In the genomic region with DNA sequence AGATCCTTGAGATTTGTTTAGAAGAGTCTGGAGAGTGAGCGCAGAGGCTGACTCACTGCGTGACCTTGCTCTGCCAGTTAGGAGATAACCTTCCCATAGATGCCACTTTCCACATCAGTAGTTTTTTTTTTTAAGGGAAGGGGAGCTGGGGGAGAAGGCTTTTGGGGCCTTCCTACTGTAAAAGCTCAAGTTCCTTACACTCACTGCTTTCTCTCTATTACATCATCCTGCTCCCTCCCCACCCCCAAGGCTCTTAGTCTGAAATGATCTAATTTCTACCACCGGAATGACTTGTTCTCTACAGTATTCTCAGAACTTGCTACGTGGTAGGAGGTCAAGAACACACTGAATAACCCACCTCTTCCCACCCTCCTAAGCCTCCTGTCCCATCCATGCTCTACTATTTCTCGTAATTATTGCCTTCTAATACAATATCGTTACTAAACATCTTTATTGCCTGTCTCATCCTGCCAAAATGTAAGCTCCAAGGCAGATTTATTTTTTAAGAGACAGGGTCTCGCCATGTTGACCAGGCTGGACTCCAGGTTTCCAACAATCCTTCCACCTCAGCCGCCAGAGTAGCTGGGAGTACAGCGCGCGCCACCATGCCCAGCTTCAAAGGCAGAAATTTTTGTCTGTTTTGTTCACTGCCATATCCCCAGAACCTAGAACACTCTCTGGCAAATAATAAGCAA, we compare ENCODE assay signal across 8 cellular contexts. TPM values are rescaled to one million over a fixed set of nuclear protein-coding genes. Genes with fewer than 3 reads are reported as not detected.
DNase-seq lines count a peak whose midpoint lies in the region; ATAC-seq, FAIRE-seq and TF ChIP-seq lines count a peak whose summit lies in the region.

No MANE protein-coding gene starts in this region.

- no peak for FAIRE-seq in HepG2 (lab: Jason Lieb, UNC)

- 6% methylated on average over 11 of the region's 11 CpGs for WGBS in HepG2 (ENCODE audit: low lambda C conversion rate)

- TF ChIP-seq POLR2A in HepG2 (IDR thresholded peaks at IDR 0.05; ENCODE audit: insufficient read depth in 1 of 2, low read depth in 2 of 2, low read length in 2 of 2): peak; percentile 10 to 51; a peak in 1 of 4 replicates

- POLR2A ChIA-PET in HepG2 (lab: Yijun Ruan, JAX): interaction anchor here (0.7 to 4.7 kb wide), 14 partner anchors 9 to 185 kb away, joined by 3 to 95 read pairs (median 5); a partner anchor contains a TSS

- H3K27me3 ChIP-seq in ascending aorta (no peaks in the 10 kb centered on the region), HepG2 (ENCODE audit: control insufficient read depth in 1 of 2, insufficient read depth in 2 of 2, low read length in 2 of 2) (no peaks in the 10 kb centered on the region; a peak in 1 of 5 replicates)

- no peaks in the 10 kb centered on the region for H3K9me3 ChIP-seq in ascending aorta
- H3K9me3 ChIP-seq in HepG2 (ENCODE audit: low read length): no peaks in the 10 kb centered on the region

- H3K9me3 Mint-ChIP-seq in stimulated activated naive CD8-positive, alpha-beta T cell treated with anti-CD3 and anti-CD28 coated beads, Interleukin-15, amount 100 ng/mL, for 72 hours: no peaks in the 10 kb centered on the region

- peak overlapping the region in 1 of 2 donors; percentile 98 for H3K27ac ChIP-seq in ascending aorta
- peak overlapping the region; percentile 95 for H3K27ac ChIP-seq in HepG2 (ENCODE audit: extremely low read length, insufficient read depth, low read length)

- peak overlapping the region; percentile 100 for H3K27ac Mint-ChIP-seq in stimulated activated naive CD8-positive, alpha-beta T cell treated with anti-CD3 and anti-CD28 coated beads, Interleukin-15, amount 100 ng/mL, for 72 hours

- H3K4me1 Mint-ChIP-seq in stimulated activated naive CD8-positive, alpha-beta T cell treated with anti-CD3 and anti-CD28 coated beads, Interleukin-15, amount 100 ng/mL, for 72 hours: peaks cover 43% of the 10 kb centered on the region

- H3K9ac ChIP-seq in HepG2 (ENCODE audit: insufficient read depth, low read depth, low read length): peak overlapping the region; percentile 93

- H3K4me3 ChIP-seq in ascending aorta (peak overlapping the region; percentile 68 to 99), HepG2 (replicated peaks in 1 of 3; ENCODE audit: insufficient read depth in 1 of 3, low read depth in 2 of 3, low read length in 3 of 3) (peak overlapping the region; percentile 78 to 99 (median 98))

- peak overlapping the region; percentile 92 for H3K4me2 ChIP-seq in HepG2 (ENCODE audit: low read depth, low read length)

- TF ChIP-seq CTCF in ascending aorta (IDR thresholded peaks at IDR 0.05) (no peak), HepG2 (CRISPR knock-in tag; IDR thresholded peaks at IDR 0.05) (no peak)

- peaks cover 47% of the 10 kb centered on the region for H3K79me2 ChIP-seq in HepG2 (ENCODE audit: insufficient read depth, low read length)

- in situ Hi-C loops in HepG2 (cut with HindIII; ENCODE audit: extremely low pct_ligation_motif_present, low pct_unique_long_range_greater_than_20kb): no loop called here

- peaks cover 5 to 13% of the 10 kb centered on the region in 2 donors for H3K4me1 ChIP-seq in ascending aorta
- H3K4me1 ChIP-seq in HepG2 (ENCODE audit: insufficient read depth, low read length): peaks cover 37% of the 10 kb centered on the region

- intact Hi-C loops in ascending aorta (cut with DNase I): no loop called here
- intact Hi-C loops in HepG2 (cut with micrococcal nuclease; ENCODE audit: unreplicated experiment): loop anchor here (2.0 kb wide), 1 partner anchor 72 kb away; a partner anchor contains a TSS

- ATAC-seq in HepG2 (no peak), GM18873 (IDR thresholded peaks at IDR 0.05; ENCODE audit: low FRiP score, unreplicated experiment) (no peak), GM19328 (IDR thresholded peaks at IDR 0.05; ENCODE audit: unreplicated experiment) (no peak)
- ATAC-seq in stimulated activated naive CD8-positive, alpha-beta T cell treated with anti-CD3 and anti-CD28 coated beads, Interleukin-15, amount 100 ng/mL, for 72 hours: peak; percentile 61

- DNase-seq in activated effector memory CD4-positive, alpha-beta T cell treated with anti-CD3 and anti-CD28 coated beads, Interleukin-2, amount 50 U/mL, for 16 hours: peak; percentile 78
- no peak for DNase-seq in activated effector memory CD4-positive, alpha-beta T cell treated with Interleukin-2 at 50 U/mL for 16 hours
- DNase-seq in OCI-M1 (lab: John Stamatoyannopoulos, UW): peak; percentile 95
- DNase-seq in ascending aorta (ENCODE audit: low spot score in 2 of 2): no peak
- DNase-seq in HepG2 (ENCODE audit: low spot score): peak; percentile 27
- peak; percentile 72 to 81 for DNase-seq in stimulated activated naive CD8-positive, alpha-beta T cell treated with anti-CD3 and anti-CD28 coated beads, Interleukin-15, amount 100 ng/mL, for 72 hours

- H3K4me3 Mint-ChIP-seq in stimulated activated naive CD8-positive, alpha-beta T cell treated with anti-CD3 and anti-CD28 coated beads, Interleukin-15, amount 100 ng/mL, for 72 hours: peak overlapping the region; percentile 92 to 93

- H4K20me1 ChIP-seq in HepG2 (ENCODE audit: insufficient read depth, low read length): peaks cover 24% of the 10 kb centered on the region

- no TSS peak for BruUV-seq in HepG2 (replicated peaks; lab: Mats Ljungman, UMichigan)

- TF ChIP-seq EP300 in HepG2 (IDR thresholded peaks at IDR 0.05; ENCODE audit: low read depth in 2 of 2, low read length in 2 of 2) (no peak), HepG2 (CRISPR knock-in tag; IDR thresholded peaks at IDR 0.05; ENCODE audit: borderline replicate concordance) (no peak)

- H3K27me3 Mint-ChIP-seq in stimulated activated naive CD8-positive, alpha-beta T cell treated with anti-CD3 and anti-CD28 coated beads, Interleukin-15, amount 100 ng/mL, for 72 hours: no peaks in the 10 kb centered on the region

- no peak for TF ChIP-seq RAD21 in HepG2 (CRISPR knock-in tag; IDR thresholded peaks at IDR 0.05)

- peaks cover 3 to 8% of the 10 kb centered on the region in 2 donors for H3K36me3 ChIP-seq in ascending aorta
- H3K36me3 ChIP-seq in HepG2 (replicated peaks in 1 of 2; ENCODE audit: control insufficient read depth in 1 of 2, insufficient read depth in 2 of 2, low read length in 2 of 2): peaks cover 6 to 27% of the 10 kb centered on the region in 2 experiments; a peak in 4 of 5 replicates

- CTCF ChIA-PET in HepG2 (lab: Yijun Ruan, JAX; ENCODE audit: low intra/inter-chr PET ratio, low total read pairs): no interaction called here

- no peak overlapping the region for H2AFZ ChIP-seq in HepG2 (ENCODE audit: low read length)

RNA-seq across cellular contexts. Expression of a gene that starts 1.2 kb away (rescaled TPM):
- total RNA-seq in ascending aorta (60.0 TPM), HepG2 (2016; rRNA removed; fragmentation: Illumina TruSeq; extraction: Trizol) (50.4 and 76.8 TPM in 2 replicates)
- 12.1 and 15.6 TPM in 2 replicates for total RNA-seq in HepG2 (2016; cell fraction: cytosol; rRNA removed; fragmentation: Illumina TruSeq; extraction: Trizol; ENCODE audit: low read depth)
- total RNA-seq in HepG2 (2016; cell fraction: insoluble cytoplasmic fraction; rRNA removed; fragmentation: Illumina TruSeq; extraction: Trizol): 41.9 and 83.8 TPM in 2 replicates
- total RNA-seq in HepG2 (2016; cell fraction: membrane; rRNA removed; fragmentation: Illumina TruSeq; extraction: Trizol): 26.9 and 27.9 TPM in 2 replicates
- total RNA-seq in HepG2 (2016; cell fraction: nucleus; rRNA removed; fragmentation: Illumina TruSeq; extraction: Trizol): 53.2 and 60.3 TPM in 2 replicates
- 59.5 and 69.0 TPM in 2 replicates for polyA plus RNA-seq in HepG2 (2011; rRNA removed)
- 54.0 and 91.2 TPM in 2 replicates for polyA plus RNA-seq in HepG2 (2011; cell fraction: cytosol; rRNA removed)
- 270 and 346 TPM in 2 replicates for polyA plus RNA-seq in HepG2 (2011; cell fraction: nucleus; rRNA removed)
- polyA plus RNA-seq in HepG2 (2012): 49.0 and 62.8 TPM in 2 replicates
- 7.4 and 9.2 TPM in 2 replicates for polyA plus RNA-seq in HepG2 (2016; cell fraction: cytosol; fragmentation: Illumina TruSeq; extraction: Trizol; ENCODE audit: low read depth)
- polyA plus RNA-seq in HepG2 (2016; cell fraction: insoluble cytoplasmic fraction; fragmentation: Illumina TruSeq; extraction: Trizol; ENCODE audit: low read depth): 49.9 and 60.1 TPM in 2 replicates
- polyA plus RNA-seq in HepG2 (2016; cell fraction: membrane; fragmentation: Illumina TruSeq; extraction: Trizol; ENCODE audit: low read depth): 15.7 and 17.9 TPM in 2 replicates
- polyA plus RNA-seq in HepG2 (2016; cell fraction: nucleus; fragmentation: Illumina TruSeq; extraction: Trizol; ENCODE audit: insufficient read depth, low read depth): 120 and 130 TPM in 2 replicates
- 65.4 and 106 TPM in 2 replicates for polyA minus RNA-seq in HepG2 (2011; rRNA and poly(A)+ RNA removed; ENCODE audit: low replicate concordance)
- polyA minus RNA-seq in HepG2 (2011; cell fraction: cytosol; rRNA and poly(A)+ RNA removed): 42.1 and 48.3 TPM in 2 replicates
- polyA minus RNA-seq in HepG2 (2011; cell fraction: nucleus; rRNA and poly(A)+ RNA removed): 44.8 and 51.0 TPM in 2 replicates

RNA-seq across cellular contexts. Expression of a gene that starts 1.7 kb away (rescaled TPM):
- total RNA-seq in ascending aorta (not detected), HepG2 (2016; rRNA removed; fragmentation: Illumina TruSeq; extraction: Trizol) (not detected in 2 replicates)
- total RNA-seq in HepG2 (2016; cell fraction: cytosol; rRNA removed; fragmentation: Illumina TruSeq; extraction: Trizol; ENCODE audit: low read depth): not detected in 2 replicates
- not detected in 2 replicates for total RNA-seq in HepG2 (2016; cell fraction: insoluble cytoplasmic fraction; rRNA removed; fragmentation: Illumina TruSeq; extraction: Trizol)
- 0.09 TPM in 1 of 2 replicates, not detected in the other for total RNA-seq in HepG2 (2016; cell fraction: membrane; rRNA removed; fragmentation: Illumina TruSeq; extraction: Trizol)
- total RNA-seq in HepG2 (2016; cell fraction: nucleus; rRNA removed; fragmentation: Illumina TruSeq; extraction: Trizol): not detected in 2 replicates
- polyA plus RNA-seq in HepG2 (2011; rRNA removed): 0.04 TPM in 1 of 2 replicates, not detected in the other
- polyA plus RNA-seq in HepG2 (2011; cell fraction: cytosol; rRNA removed): 0.04 TPM in 1 of 2 replicates, not detected in the other
- 0.09 TPM in 1 of 2 replicates, not detected in the other for polyA plus RNA-seq in HepG2 (2011; cell fraction: nucleus; rRNA removed)
- not detected in 2 replicates for polyA plus RNA-seq in HepG2 (2012)
- polyA plus RNA-seq in HepG2 (2016; cell fraction: cytosol; fragmentation: Illumina TruSeq; extraction: Trizol; ENCODE audit: low read depth): not detected in 2 replicates
- not detected in 2 replicates for polyA plus RNA-seq in HepG2 (2016; cell fraction: insoluble cytoplasmic fraction; fragmentation: Illumina TruSeq; extraction: Trizol; ENCODE audit: low read depth)
- polyA plus RNA-seq in HepG2 (2016; cell fraction: membrane; fragmentation: Illumina TruSeq; extraction: Trizol; ENCODE audit: low read depth): not detected in 2 replicates
- not detected in 2 replicates for polyA plus RNA-seq in HepG2 (2016; cell fraction: nucleus; fragmentation: Illumina TruSeq; extraction: Trizol; ENCODE audit: insufficient read depth, low read depth)
- 0.09 TPM in 1 of 2 replicates, not detected in the other for polyA minus RNA-seq in HepG2 (2011; rRNA and poly(A)+ RNA removed; ENCODE audit: low replicate concordance)
- polyA minus RNA-seq in HepG2 (2011; cell fraction: cytosol; rRNA and poly(A)+ RNA removed): not detected in 2 replicates
- polyA minus RNA-seq in HepG2 (2011; cell fraction: nucleus; rRNA and poly(A)+ RNA removed): not detected in 2 replicates

RNA-seq across cellular contexts. Expression of a gene that starts 28.6 kb away (rescaled TPM):
- 885 TPM for total RNA-seq in ascending aorta
- total RNA-seq in HepG2 (2016; rRNA removed; fragmentation: Illumina TruSeq; extraction: Trizol): 706 and 763 TPM in 2 replicates
- total RNA-seq in HepG2 (2016; cell fraction: cytosol; rRNA removed; fragmentation: Illumina TruSeq; extraction: Trizol; ENCODE audit: low read depth): 1,266 and 1,322 TPM in 2 replicates
- total RNA-seq in HepG2 (2016; cell fraction: insoluble cytoplasmic fraction; rRNA removed; fragmentation: Illumina TruSeq; extraction: Trizol): 739 and 797 TPM in 2 replicates
- total RNA-seq in HepG2 (2016; cell fraction: membrane; rRNA removed; fragmentation: Illumina TruSeq; extraction: Trizol): 1,622 and 1,758 TPM in 2 replicates
- 259 and 275 TPM in 2 replicates for total RNA-seq in HepG2 (2016; cell fraction: nucleus; rRNA removed; fragmentation: Illumina TruSeq; extraction: Trizol)
- polyA plus RNA-seq in HepG2 (2011; rRNA removed): 740 and 962 TPM in 2 replicates
- 548 and 718 TPM in 2 replicates for polyA plus RNA-seq in HepG2 (2011; cell fraction: cytosol; rRNA removed)
- polyA plus RNA-seq in HepG2 (2011; cell fraction: nucleus; rRNA removed): 184 and 190 TPM in 2 replicates
- 1,022 and 1,044 TPM in 2 replicates for polyA plus RNA-seq in HepG2 (2012)
- polyA plus RNA-seq in HepG2 (2016; cell fraction: cytosol; fragmentation: Illumina TruSeq; extraction: Trizol; ENCODE audit: low read depth): 1,678 and 1,761 TPM in 2 replicates
- 756 and 780 TPM in 2 replicates for polyA plus RNA-seq in HepG2 (2016; cell fraction: insoluble cytoplasmic fraction; fragmentation: Illumina TruSeq; extraction: Trizol; ENCODE audit: low read depth)
- 1,750 and 1,946 TPM in 2 replicates for polyA plus RNA-seq in HepG2 (2016; cell fraction: membrane; fragmentation: Illumina TruSeq; extraction: Trizol; ENCODE audit: low read depth)
- polyA plus RNA-seq in HepG2 (2016; cell fraction: nucleus; fragmentation: Illumina TruSeq; extraction: Trizol; ENCODE audit: insufficient read depth, low read depth): 539 and 605 TPM in 2 replicates
- polyA minus RNA-seq in HepG2 (2011; rRNA and poly(A)+ RNA removed; ENCODE audit: low replicate concordance): 163 and 316 TPM in 2 replicates
- polyA minus RNA-seq in HepG2 (2011; cell fraction: cytosol; rRNA and poly(A)+ RNA removed): 334 and 359 TPM in 2 replicates
- polyA minus RNA-seq in HepG2 (2011; cell fraction: nucleus; rRNA and poly(A)+ RNA removed): 64.5 and 86.4 TPM in 2 replicates

RNA-seq across cellular contexts. Expression of a gene that starts 37.9 kb away (rescaled TPM):
- total RNA-seq in ascending aorta (116 TPM), HepG2 (2016; rRNA removed; fragmentation: Illumina TruSeq; extraction: Trizol) (2.8 TPM in 2 replicates)
- 2.6 and 3.3 TPM in 2 replicates for total RNA-seq in HepG2 (2016; cell fraction: cytosol; rRNA removed; fragmentation: Illumina TruSeq; extraction: Trizol; ENCODE audit: low read depth)
- 1.6 and 2.1 TPM in 2 replicates for total RNA-seq in HepG2 (2016; cell fraction: insoluble cytoplasmic fraction; rRNA removed; fragmentation: Illumina TruSeq; extraction: Trizol)
- total RNA-seq in HepG2 (2016; cell fraction: membrane; rRNA removed; fragmentation: Illumina TruSeq; extraction: Trizol): 3.9 and 5.5 TPM in 2 replicates
- 0.81 and 0.94 TPM in 2 replicates for total RNA-seq in HepG2 (2016; cell fraction: nucleus; rRNA removed; fragmentation: Illumina TruSeq; extraction: Trizol)
- polyA plus RNA-seq in HepG2 (2011; rRNA removed): 3.9 and 4.6 TPM in 2 replicates
- polyA plus RNA-seq in HepG2 (2011; cell fraction: cytosol; rRNA removed): 4.2 and 6.2 TPM in 2 replicates
- 6.3 and 7.3 TPM in 2 replicates for polyA plus RNA-seq in HepG2 (2011; cell fraction: nucleus; rRNA removed)
- polyA plus RNA-seq in HepG2 (2012): 1.9 and 3.0 TPM in 2 replicates
- polyA plus RNA-seq in HepG2 (2016; cell fraction: cytosol; fragmentation: Illumina TruSeq; extraction: Trizol; ENCODE audit: low read depth): 3.6 and 4.2 TPM in 2 replicates
- 2.5 and 3.3 TPM in 2 replicates for polyA plus RNA-seq in HepG2 (2016; cell fraction: insoluble cytoplasmic fraction; fragmentation: Illumina TruSeq; extraction: Trizol; ENCODE audit: low read depth)
- polyA plus RNA-seq in HepG2 (2016; cell fraction: membrane; fragmentation: Illumina TruSeq; extraction: Trizol; ENCODE audit: low read depth): 3.3 and 3.5 TPM in 2 replicates
- polyA plus RNA-seq in HepG2 (2016; cell fraction: nucleus; fragmentation: Illumina TruSeq; extraction: Trizol; ENCODE audit: insufficient read depth, low read depth): 3.3 and 3.4 TPM in 2 replicates
- 0.21 and 1.8 TPM in 2 replicates for polyA minus RNA-seq in HepG2 (2011; rRNA and poly(A)+ RNA removed; ENCODE audit: low replicate concordance)
- polyA minus RNA-seq in HepG2 (2011; cell fraction: cytosol; rRNA and poly(A)+ RNA removed): 1.1 and 3.1 TPM in 2 replicates
- polyA minus RNA-seq in HepG2 (2011; cell fraction: nucleus; rRNA and poly(A)+ RNA removed): 0.52 and 1.1 TPM in 2 replicates

RNA-seq across cellular contexts. Expression of a gene that starts 38.4 kb away (rescaled TPM):
- total RNA-seq in ascending aorta (75.6 TPM), HepG2 (2016; rRNA removed; fragmentation: Illumina TruSeq; extraction: Trizol) (35.4 and 37.9 TPM in 2 replicates)
- total RNA-seq in HepG2 (2016; cell fraction: cytosol; rRNA removed; fragmentation: Illumina TruSeq; extraction: Trizol; ENCODE audit: low read depth): 20.7 and 21.7 TPM in 2 replicates
- total RNA-seq in HepG2 (2016; cell fraction: insoluble cytoplasmic fraction; rRNA removed; fragmentation: Illumina TruSeq; extraction: Trizol): 38.9 and 39.8 TPM in 2 replicates
- 22.9 and 26.0 TPM in 2 replicates for total RNA-seq in HepG2 (2016; cell fraction: membrane; rRNA removed; fragmentation: Illumina TruSeq; extraction: Trizol)
- 18.4 and 19.8 TPM in 2 replicates for total RNA-seq in HepG2 (2016; cell fraction: nucleus; rRNA removed; fragmentation: Illumina TruSeq; extraction: Trizol)
- 28.8 and 40.0 TPM in 2 replicates for polyA plus RNA-seq in HepG2 (2011; rRNA removed)
- 16.8 and 30.9 TPM in 2 replicates for polyA plus RNA-seq in HepG2 (2011; cell fraction: cytosol; rRNA removed)
- polyA plus RNA-seq in HepG2 (2011; cell fraction: nucleus; rRNA removed): 13.2 and 15.1 TPM in 2 replicates
- polyA plus RNA-seq in HepG2 (2012): 13.1 and 19.3 TPM in 2 replicates
- 20.6 and 24.5 TPM in 2 replicates for polyA plus RNA-seq in HepG2 (2016; cell fraction: cytosol; fragmentation: Illumina TruSeq; extraction: Trizol; ENCODE audit: low read depth)
- polyA plus RNA-seq in HepG2 (2016; cell fraction: insoluble cytoplasmic fraction; fragmentation: Illumina TruSeq; extraction: Trizol; ENCODE audit: low read depth): 37.7 and 43.8 TPM in 2 replicates
- 19.5 and 22.0 TPM in 2 replicates for polyA plus RNA-seq in HepG2 (2016; cell fraction: membrane; fragmentation: Illumina TruSeq; extraction: Trizol; ENCODE audit: low read depth)
- polyA plus RNA-seq in HepG2 (2016; cell fraction: nucleus; fragmentation: Illumina TruSeq; extraction: Trizol; ENCODE audit: insufficient read depth, low read depth): 32.1 and 41.0 TPM in 2 replicates
- polyA minus RNA-seq in HepG2 (2011; rRNA and poly(A)+ RNA removed; ENCODE audit: low replicate concordance): 14.6 and 22.6 TPM in 2 replicates
- polyA minus RNA-seq in HepG2 (2011; cell fraction: cytosol; rRNA and poly(A)+ RNA removed): 6.3 and 9.1 TPM in 2 replicates
- polyA minus RNA-seq in HepG2 (2011; cell fraction: nucleus; rRNA and poly(A)+ RNA removed): 6.0 and 7.5 TPM in 2 replicates

Comparison
In these comparisons a context has a peak if more than half of its experiments do, and no peak if none do; other contexts are left out.
1. DNase-seq: peak in activated effector memory CD4-positive, alpha-beta T cell treated with anti-CD3 and anti-CD28 coated beads, Interleukin-2, amount 50 U/mL, for 16 hours (single experiment), OCI-M1 (single experiment), HepG2 (single experiment) and stimulated activated naive CD8-positive, alpha-beta T cell treated with anti-CD3 and anti-CD28 coated beads, Interleukin-15, amount 100 ng/mL, for 72 hours (2 of 2); none in activated effector memory CD4-positive, alpha-beta T cell treated with Interleukin-2 at 50 U/mL for 16 hours (single experiment) and ascending aorta (0 of 2).